Comparison of ENCODE assay signal across 2 cellular contexts in genomic region chr17:50298018-50298417, GRCh38.
A peak's percentile ranks its signal among the peaks of the same experiment; 100 is the strongest.
TF ChIP-seq lines count a peak whose summit lies in the region.

No MANE protein-coding gene starts in this region.

TF ChIP-seq in HepG2, 621 proteins besides CTCF, POLR2A, EP300 and RAD21:
- TF ChIP-seq ZNF292 (CRISPR knock-in tag; IDR thresholded peaks at IDR 0.05; ENCODE audit: borderline replicate concordance, low read depth) (0 out of 2 replicates have a peak, but pooled peaks have one; percentile 9), TAF1 (CRISPR knock-in tag; IDR thresholded peaks at IDR 0.05) (no peak)

TF ChIP-seq in H1, 55 proteins besides CTCF, POLR2A, EP300 and RAD21:
- TF ChIP-seq ATF2 (IDR thresholded peaks at IDR 0.05; ENCODE audit: low read length) = no peak
- TF ChIP-seq TBP (IDR thresholded peaks at IDR 0.05; ENCODE audit: low read depth, low read length) = no peak
- TF ChIP-seq CTBP2 (IDR thresholded peaks at IDR 0.05; ENCODE audit: borderline replicate concordance, insufficient read depth, insufficient read length, low read length) = no peak
- TF ChIP-seq SIN3A (conservative IDR thresholded peaks at IDR 0.05 in 1 of 2, IDR thresholded peaks at IDR 0.05 in 1 of 2; ENCODE audit: low read depth in 1 of 2, low read length in 2 of 2) = no peak
- TF ChIP-seq POLR2AphosphoS5 (IDR thresholded peaks at IDR 0.05; ENCODE audit: low read depth, low read length) = no peak
- TF ChIP-seq GTF2F1 (IDR thresholded peaks at IDR 0.05; ENCODE audit: borderline replicate concordance, low read depth, low read length) = no peak
- no peak for TF ChIP-seq SP2 (IDR thresholded peaks at IDR 0.05; ENCODE audit: low read length)
- TF ChIP-seq E2F6 (IDR thresholded peaks at IDR 0.05) = no peak
- no peak for TF ChIP-seq YY1 (IDR thresholded peaks at IDR 0.05; ENCODE audit: low read depth, low read length)
- no peak for TF ChIP-seq ASH2L (IDR thresholded peaks at IDR 0.05; ENCODE audit: low read length)
- no peak for TF ChIP-seq SP4 (IDR thresholded peaks at IDR 0.05; ENCODE audit: low read length)
- no peak for TF ChIP-seq SIRT6 (IDR thresholded peaks at IDR 0.05; ENCODE audit: low read length)
- TF ChIP-seq KDM1A (IDR thresholded peaks at IDR 0.05; ENCODE audit: borderline replicate concordance, low read length) = no peak
- no peak for TF ChIP-seq RBBP5 (IDR thresholded peaks at IDR 0.05; ENCODE audit: borderline replicate concordance, low read depth, low read length)
- TF ChIP-seq KDM4A (IDR thresholded peaks at IDR 0.05; ENCODE audit: low read depth, low read length, severe bottlenecking) = no peak
- no peak for TF ChIP-seq FOSL1 (IDR thresholded peaks at IDR 0.05; ENCODE audit: insufficient read depth, low read depth, low read length)
- TF ChIP-seq CBX5 (IDR thresholded peaks at IDR 0.05; ENCODE audit: low read depth, low read length) = no peak
- TF ChIP-seq TAF7 (optimal IDR thresholded peaks at IDR 0.05; ENCODE audit: borderline replicate concordance, low read depth, low read length) = no peak
- TF ChIP-seq ATF3 (IDR thresholded peaks at IDR 0.05; ENCODE audit: insufficient read depth, low read depth, low read length) = no peak
TF ChIP-seq in H1: peak in this region for 0.
